8 cellular contexts compared by ENCODE assay signal in genomic region chr2:27217173-27218121, GRCh38. TPM values are rescaled to one million over a fixed set of nuclear protein-coding genes. Genes with fewer than 3 reads are reported as not detected.
DNase-seq lines count a peak whose midpoint lies in the region; ATAC-seq, FAIRE-seq and TF ChIP-seq lines count a peak whose summit lies in the region.

Gene CAD (plus strand): TSS chr2:27217369. CDS start chr2:27217552, 183 bp downstream.

- peak within 1 kb of the TSS; percentile 99 for H3K4me3 Mint-ChIP-seq in dendritic cell treated with granulocyte-macrophage colony-stimulating factor and Interleukin-4, amounts not matched to agents 40 ng/mL and 50 ng/mL, for 4 days

- CTCF ChIA-PET in BJ (lab: Yijun Ruan, JAX): interaction anchor here (1.0 to 1.4 kb wide), 4 partner anchors 10 to 62 kb away, joined by 3 read pairs; no protein-coding TSS in a partner anchor

- H3K4me3 ChIP-seq in BJ (ENCODE audit: low read depth, low read length): peak within 1 kb of the TSS; percentile 71
- peak within 1 kb of the TSS; percentile 59 to 74 (median 60) for H3K4me3 ChIP-seq in liver (ENCODE audit: low read depth in 1 of 3, low read length in 3 of 3)

- WGBS in liver: 10% methylated on average over 72 of the region's 72 CpGs

- peaks cover 0 to 25% (median 11%) of the 10 kb centered on the region in 4 donors for H3K4me1 ChIP-seq in liver (ENCODE audit: control insufficient read depth in 4 of 4, insufficient read depth in 4 of 4, low read length in 3 of 4)

- no peaks in the 10 kb centered on the region for H3K9me3 ChIP-seq in liver (ENCODE audit: control insufficient read depth in 4 of 4, low read length in 3 of 4)

- peaks cover 39% of the 10 kb centered on the region for H3K4me1 Mint-ChIP-seq in dendritic cell treated with granulocyte-macrophage colony-stimulating factor and Interleukin-4, amounts not matched to agents 40 ng/mL and 50 ng/mL, for 4 days (ENCODE audit: low read depth)

- POLR2A ChIA-PET in BJ (lab: Charles Lee): no interaction called here

- TF ChIP-seq RAD21 in liver (IDR thresholded peaks at IDR 0.05): peak; percentile 30 to 61

- TF ChIP-seq CTCF in BJ (IDR thresholded peaks at IDR 0.05; ENCODE audit: insufficient read depth, low read depth, low read length) (no peak), liver (IDR thresholded peaks at IDR 0.05; ENCODE audit: low read depth, low read length, missing input control) (peak; percentile 24)

- peak within 1 kb of the TSS; percentile 44 to 71 for H3K27ac ChIP-seq in liver (ENCODE audit: low read depth in 1 of 2, low read length in 2 of 2)

- peak; percentile 77 for ATAC-seq in HG03457 (IDR thresholded peaks at IDR 0.05; ENCODE audit: unreplicated experiment)

- DNase-seq in BJ (ENCODE audit: low read depth) (no peak), GM19239 (ENCODE audit: insufficient read length, low spot score) (peak; percentile 82), NCI-H69 (lab: John Stamatoyannopoulos, UW) (peak; percentile 90)
- peak; percentile 74 to 79 for DNase-seq in activated CD4-positive, alpha-beta T cell treated with anti-CD3 and anti-CD28 coated beads, Interleukin-2, amount 50 U/mL, for 24 hours (ENCODE audit: low read depth in 1 of 2, low spot score in 1 of 2)
- peak; percentile 90 for DNase-seq in stimulated activated CD4-positive, alpha-beta T cell treated with anti-CD3 and anti-CD28 coated beads, Interleukin-4, amount 100 ng/mL, for 24 hours

- peak within 1 kb of the TSS; percentile 96 for H3K27ac Mint-ChIP-seq in dendritic cell treated with granulocyte-macrophage colony-stimulating factor and Interleukin-4, amounts not matched to agents 40 ng/mL and 50 ng/mL, for 4 days

- H3K27me3 Mint-ChIP-seq in dendritic cell treated with granulocyte-macrophage colony-stimulating factor and Interleukin-4, amounts not matched to agents 40 ng/mL and 50 ng/mL, for 4 days: no peaks in the 10 kb centered on the region

- H3K36me3 ChIP-seq in BJ (ENCODE audit: control insufficient read depth, insufficient read depth, low read length) (peaks cover 8% of the 10 kb centered on the region), liver (ENCODE audit: control insufficient read depth in 4 of 4, insufficient read depth in 3 of 4, low read depth in 1 of 4, low read length in 3 of 4) (peaks cover 2 to 21% (median 14%) of the 10 kb centered on the region in 4 donors)

- no peaks in the 10 kb centered on the region for H3K9me3 Mint-ChIP-seq in dendritic cell treated with granulocyte-macrophage colony-stimulating factor and Interleukin-4, amounts not matched to agents 40 ng/mL and 50 ng/mL, for 4 days

- intact Hi-C loops in dendritic cell treated with granulocyte-macrophage colony-stimulating factor and Interleukin-4, amounts not matched to agents 40 ng/mL and 50 ng/mL, for 4 days (cut with micrococcal nuclease): loop anchor here (10.0 kb wide), 1 partner anchor 137 kb away; the partner anchor contains the start of gene GTF3C2

- peaks cover 62% of the 10 kb centered on the region for H3K36me3 Mint-ChIP-seq in dendritic cell treated with granulocyte-macrophage colony-stimulating factor and Interleukin-4, amounts not matched to agents 40 ng/mL and 50 ng/mL, for 4 days (ENCODE audit: low read depth)

- H3K27me3 ChIP-seq in BJ (ENCODE audit: control insufficient read depth, insufficient read depth, low read length) (no peaks in the 10 kb centered on the region), liver (ENCODE audit: control insufficient read depth in 4 of 4, insufficient read depth in 4 of 4, low read length in 3 of 4) (no peaks in the 10 kb centered on the region)

- peak; percentile 88 for FAIRE-seq in GM19239 (lab: Jason Lieb, UNC)

- H3K9ac ChIP-seq in liver (ENCODE audit: low read depth in 1 of 2, low read length in 2 of 2): peak within 1 kb of the TSS in 1 of 2 donors; percentile 51

TF ChIP-seq in liver, 16 proteins besides CTCF, POLR2A, EP300 and RAD21:
- TF ChIP-seq REST (IDR thresholded peaks at IDR 0.05) (no peak), JUND (IDR thresholded peaks at IDR 0.05) (no peak), MAX (IDR thresholded peaks at IDR 0.05) (peak; percentile 57)
TF ChIP-seq in liver: peak in this region for 1.

RNA-seq across cellular contexts. Expression of gene CAD, which starts in this region (rescaled TPM):
- polyA plus RNA-seq in BJ (2011; rRNA removed): 12.4 and 26.6 TPM in 2 replicates
- polyA minus RNA-seq in BJ (2011; rRNA and poly(A)+ RNA removed): 74.0 and 80.7 TPM in 2 replicates
- total RNA-seq in liver: 10 to 100 TPM; 18.7 to 23.2 TPM
- polyA plus RNA-seq in liver: 1 to 10 TPM; 6.3 to 8.4 TPM
